Comparison of ENCODE assay signal across 9 cellular contexts in the genomic region with DNA sequence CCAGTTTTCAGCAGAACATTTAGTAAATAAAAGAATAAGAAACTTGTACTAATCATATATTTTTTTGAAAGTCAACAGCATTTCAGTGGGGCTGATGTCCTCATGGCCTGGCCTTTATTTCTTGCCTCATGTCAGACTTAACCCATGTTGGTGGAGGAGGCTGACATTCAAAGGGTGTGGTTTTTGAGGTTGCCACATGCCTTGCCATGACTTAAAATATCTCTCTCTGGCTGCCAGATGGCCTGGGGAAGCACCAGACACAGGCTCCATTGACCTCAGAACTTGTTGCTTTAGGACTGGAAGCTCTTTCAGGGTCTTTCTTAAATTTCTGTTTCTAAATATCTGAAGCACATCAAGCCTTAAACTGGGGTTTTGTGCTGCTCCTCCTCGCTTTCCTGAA. TPM values are rescaled to one million over a fixed set of nuclear protein-coding genes. Genes with fewer than 3 reads are reported as not detected.
DNase-seq lines count a peak whose midpoint lies in the region; ATAC-seq, FAIRE-seq and TF ChIP-seq lines count a peak whose summit lies in the region.
"Had no signal": no experiment of that assay in that cellular context is flagged by ENCODE, and none has a peak within 500 bp of the region (broad histone marks: within the 10 kb centered on the region; RNA-seq: fewer than 3 reads in every experiment).

No MANE protein-coding gene starts in this region.

- H3K27me3 ChIP-seq in astrocyte (ENCODE audit: insufficient read depth, low read length) = no peaks in the 10 kb centered on the region

- H3K4me1 ChIP-seq in astrocyte (ENCODE audit: insufficient read depth, low read length) = peaks cover 8% of the 10 kb centered on the region

- peak; percentile 99 for ATAC-seq in GM21576 (IDR thresholded peaks at IDR 0.05; ENCODE audit: unreplicated experiment)

- TF ChIP-seq CTCF in astrocyte (IDR thresholded peaks at IDR 0.05; ENCODE audit: insufficient read depth, low read depth, low read length) (no peak), progenitor cell of endocrine pancreas (IDR thresholded peaks at IDR 0.05; ENCODE audit: unreplicated experiment) (no peak)

- DNase-seq in GM18507 (ENCODE audit: extremely low spot score, insufficient read length, low read depth) (no peak), astrocyte (ENCODE audit: low read depth) (peak; percentile 55), stromal cell of bone marrow (ENCODE audit: low read depth) (peak; percentile 27), ecto neural progenitor cell (ENCODE audit: low spot score) (no peak), NCI-H82 treated with DMSO at 0.1 percent for 48 hours (lab: John Stamatoyannopoulos, UW; ENCODE audit: unreplicated experiment) (no peak), progenitor cell of endocrine pancreas (ENCODE audit: low spot score, unreplicated experiment) (no peak)
- DNase-seq in Jurkat, Clone E6-1 (ENCODE audit: low read depth, low spot score) = peak; percentile 93

- H3K4me2 ChIP-seq in astrocyte (ENCODE audit: low read length) = no peak overlapping the region

- no peaks in the 10 kb centered on the region for H3K36me3 Mint-ChIP-seq in astrocyte (ENCODE audit: low read depth, unreplicated experiment)
- no peaks in the 10 kb centered on the region for H3K36me3 Mint-ChIP-seq in progenitor cell of endocrine pancreas (ENCODE audit: insufficient read depth)

- no peak overlapping the region for H3K27ac ChIP-seq in astrocyte (ENCODE audit: low read depth, low read length)

- H3K4me3 Mint-ChIP-seq in astrocyte (ENCODE audit: unreplicated experiment) (no peak overlapping the region), progenitor cell of endocrine pancreas (ENCODE audit: low read depth) (no peak overlapping the region)

- H3K4me1 Mint-ChIP-seq in astrocyte (ENCODE audit: low read depth, unreplicated experiment) (peaks cover 17% of the 10 kb centered on the region), progenitor cell of endocrine pancreas (ENCODE audit: low read depth) (peaks cover 4% of the 10 kb centered on the region)

- no peaks in the 10 kb centered on the region for H3K9me3 ChIP-seq in astrocyte (ENCODE audit: insufficient read depth, low read depth, low read length)

- FAIRE-seq in GM18507 (lab: Jason Lieb, UNC) (peak; percentile 92), astrocyte (lab: Jason Lieb, UNC) (no peak)

- no peaks in the 10 kb centered on the region for H3K27me3 Mint-ChIP-seq in astrocyte (ENCODE audit: low read depth, unreplicated experiment)
- no peaks in the 10 kb centered on the region for H3K27me3 Mint-ChIP-seq in progenitor cell of endocrine pancreas

- no peaks in the 10 kb centered on the region for H3K36me3 ChIP-seq in astrocyte (ENCODE audit: insufficient read depth, low read length)

- H4K20me1 ChIP-seq in astrocyte (ENCODE audit: insufficient read depth, low read length) = no peaks in the 10 kb centered on the region

- H3K79me2 ChIP-seq in astrocyte (ENCODE audit: insufficient read depth, low read length) = no peaks in the 10 kb centered on the region

- H3K9me3 Mint-ChIP-seq in astrocyte (ENCODE audit: unreplicated experiment) (peaks cover 4% of the 10 kb centered on the region), progenitor cell of endocrine pancreas (ENCODE audit: low read depth) (peaks cover 3% of the 10 kb centered on the region)

- no peak overlapping the region for H3K9ac ChIP-seq in astrocyte (ENCODE audit: low read length)

- no peak overlapping the region for H2AFZ ChIP-seq in astrocyte (ENCODE audit: low read depth, low read length)

- H3K4me3 ChIP-seq in Jurkat, Clone E6-1 (ENCODE audit: low read length) = no peak overlapping the region
- H3K4me3 ChIP-seq in astrocyte (ENCODE audit: insufficient read depth, low read depth, low read length) = no peak overlapping the region

- H3K27ac Mint-ChIP-seq in astrocyte (ENCODE audit: unreplicated experiment) = peak overlapping the region; percentile 86
- no peak overlapping the region for H3K27ac Mint-ChIP-seq in progenitor cell of endocrine pancreas

RNA-seq across cellular contexts. Expression of gene CD28, which starts 32.5 kb away (rescaled TPM):
- polyA plus RNA-seq in Jurkat, Clone E6-1 (2012; ENCODE audit: insufficient read depth, insufficient read length) = 6.0 TPM
- total RNA-seq in astrocyte (not detected in 2 replicates), progenitor cell of endocrine pancreas (not detected in 2 replicates)
- total RNA-seq: epithelial cell of proximal tubule had no signal

Comparison
In these comparisons a context has a peak if more than half of its experiments do, and no peak if none do; other contexts are left out.
1. DNase-seq: peak in Jurkat, Clone E6-1 (single experiment), astrocyte (single experiment) and stromal cell of bone marrow (single experiment); none in GM18507 (single experiment), ecto neural progenitor cell (single experiment), NCI-H82 treated with DMSO at 0.1 percent for 48 hours (single experiment) and progenitor cell of endocrine pancreas (single experiment).